9 cellular contexts compared by ENCODE assay signal in genomic region chr17:45948881-45949624, GRCh38. TPM values are rescaled to one million over a fixed set of nuclear protein-coding genes. Genes with fewer than 3 reads are reported as not detected.
DNase-seq lines count a peak whose midpoint lies in the region; TF ChIP-seq lines count a peak whose summit lies in the region.
"Had no signal": no experiment of that assay in that cellular context is flagged by ENCODE, and none has a peak within 500 bp of the region (broad histone marks: within the 10 kb centered on the region; RNA-seq: fewer than 3 reads in every experiment).

No MANE protein-coding gene starts in this region.

- no peaks in the 10 kb centered on the region for H3K36me3 Mint-ChIP-seq in endodermal cell (ENCODE audit: low read depth)

- WGBS in endodermal cell (ENCODE audit: insufficient coverage in 1 of 2, insufficient read length in 1 of 2), 2 experiments, result 16 to 22% methylated on average over 16 to 33 of the region's 34 CpGs

- peak overlapping the region; percentile 20 for H3K4me3 Mint-ChIP-seq in endodermal cell

- H3K4me1 Mint-ChIP-seq in endodermal cell, result peaks cover 8% of the 10 kb centered on the region

- no peaks in the 10 kb centered on the region for H3K9me3 ChIP-seq in endodermal cell (ENCODE audit: control insufficient read depth, low read length)

- in situ Hi-C loops in GM13976 (cut with MboI; ENCODE audit: low sequenced_read_pairs, unreplicated experiment), result no loop called here

- H3K4me3 ChIP-seq in endodermal cell (ENCODE audit: low read length), result peak overlapping the region; percentile 37

- TF ChIP-seq CTCF in GM13976 (IDR thresholded peaks at IDR 0.05; ENCODE audit: borderline replicate concordance, control extremely low read depth, extremely low read depth, insufficient read depth, missing control alignments) (peak; percentile 74), endodermal cell (conservative IDR thresholded peaks at IDR 0.05) (peak; percentile 88)

- no peak overlapping the region for H3K9ac ChIP-seq in endodermal cell (ENCODE audit: extremely low read depth, low read length, poor library complexity, severe bottlenecking)

- peak overlapping the region; percentile 90 for H3K27ac Mint-ChIP-seq in endodermal cell

- H3K4me1 ChIP-seq in endodermal cell (ENCODE audit: control insufficient read depth, insufficient read depth, low read length), result no peaks in the 10 kb centered on the region

- H3K36me3 ChIP-seq in endodermal cell (ENCODE audit: control insufficient read depth, insufficient read depth, low read length), result no peaks in the 10 kb centered on the region

- no peak overlapping the region for H3K27ac ChIP-seq in endodermal cell (ENCODE audit: low read depth, low read length)

- peak; percentile 90 for DNase-seq in GM13976 (ENCODE audit: low spot score)
- DNase-seq in NCI-H82 (lab: John Stamatoyannopoulos, UW), result peak; percentile 89
- peak; percentile 62 for DNase-seq in activated CD8-positive, alpha-beta memory T cell treated with anti-CD3 and anti-CD28 coated beads, Interleukin-2, amount 50 U/mL, for 4 hours
- peak; percentile 96 for DNase-seq in endodermal cell
- peak; percentile 91 for DNase-seq in mesenteric fat pad (ENCODE audit: low spot score)
- peak; percentile 55 to 57 for DNase-seq in stimulated activated CD8-positive, alpha-beta memory T cell treated with anti-CD3 and anti-CD28 coated beads, Interleukin-15, amount 100 ng/mL, for 48 hours (ENCODE audit: low read depth in 2 of 2)
- DNase-seq in NCI-H2081 (lab: John Stamatoyannopoulos, UW), result no peak
- no peak for DNase-seq in NK-92 treated with Interleukin-12 subunit alpha and Interleukin-12 subunit beta, amount 100 ng/mL, for 24 hours (lab: John Stamatoyannopoulos, UW)

- H3K27me3 Mint-ChIP-seq in endodermal cell (ENCODE audit: insufficient read depth), result peaks cover 31% of the 10 kb centered on the region

- peaks cover 24% of the 10 kb centered on the region for H3K27me3 ChIP-seq in endodermal cell (ENCODE audit: control insufficient read depth, insufficient read depth, low read length, poor library complexity, severe bottlenecking)

- H3K9me3 Mint-ChIP-seq in endodermal cell, result no peaks in the 10 kb centered on the region

RNA-seq across cellular contexts. Expression of gene STH, which starts 50.0 kb away (rescaled TPM):
- total RNA-seq in endodermal cell (not detected), mesenteric fat pad (not detected)
- not detected for polyA plus RNA-seq in endodermal cell (2013, experiment 1 of 2)
- not detected for polyA plus RNA-seq in endodermal cell (2013, experiment 2 of 2)
- total RNA-seq: subcutaneous adipose tissue had no signal

RNA-seq across cellular contexts. Expression of gene MAPT, which starts 54.7 kb away (rescaled TPM):
- total RNA-seq in endodermal cell (under 1 TPM; 0.69 to 0.73 TPM), mesenteric fat pad (23.5 TPM)
- 10.8 TPM for polyA plus RNA-seq in endodermal cell (2013, experiment 1 of 2)
- polyA plus RNA-seq in endodermal cell (2013, experiment 2 of 2), result 8.2 TPM

Comparison
In these comparisons a context has a peak if more than half of its experiments do, and no peak if none do; other contexts are left out.
1. DNase-seq: peak in GM13976 (single experiment), NCI-H82 (single experiment), activated CD8-positive, alpha-beta memory T cell treated with anti-CD3 and anti-CD28 coated beads, Interleukin-2, amount 50 U/mL, for 4 hours (single experiment), endodermal cell (single experiment), mesenteric fat pad (single experiment) and stimulated activated CD8-positive, alpha-beta memory T cell treated with anti-CD3 and anti-CD28 coated beads, Interleukin-15, amount 100 ng/mL, for 48 hours (2 of 2); none in NCI-H2081 (0 of 2) and NK-92 treated with Interleukin-12 subunit alpha and Interleukin-12 subunit beta, amount 100 ng/mL, for 24 hours (single experiment).
2. RNA of gene MAPT, which starts 54.7 kb away (total RNA-seq): 23.5 TPM in mesenteric fat pad (single experiment); 0.69 to 0.73 TPM in endodermal cell; every median in the first group is over 10 times any median in the second.